25 cellular contexts compared by ENCODE assay signal in genomic region chr1:84773195-84773594, GRCh38.
"Had no signal": no experiment of that assay in that cellular context is flagged by ENCODE, and none has a peak within 500 bp of the region (broad histone marks: within the 10 kb centered on the region; RNA-seq: fewer than 3 reads in every experiment).

No MANE protein-coding gene starts in this region.

- H3K36me3 ChIP-seq: breast epithelium, esophagus muscularis mucosa, left ventricle myocardium inferior, neutrophil, suprapubic skin, tibial artery had no signal

- H3K4me2 ChIP-seq: smooth muscle cell had no signal

- ATAC-seq: activated naive CD8-positive, alpha-beta T cell treated with anti-CD3 and anti-CD28 coated beads, Interleukin-2, amount 50 U/mL, for 24 hours had no signal

- FAIRE-seq: colon, endometrium, frontal cortex, islet of Langerhans had no signal

- H3K4me3 Mint-ChIP-seq: activated CD4-positive, alpha-beta memory T cell treated with anti-CD3 and anti-CD28 coated beads, Interleukin-2, amount 10 ng/mL, durations not matched to agents 7 days and 5 days; activated CD4-positive, alpha-beta T cell treated with anti-CD3 and anti-CD28 coated beads, Interleukin-2, amount 10 ng/mL, durations not matched to agents 7 days and 5 days; activated naive CD8-positive, alpha-beta T cell treated with anti-CD3 and anti-CD28 coated beads, Interleukin-2, amount 50 U/mL, for 24 hours; activated T-cell treated with anti-CD3 and anti-CD28 coated beads, Interleukin-2, amount 50 U/mL, for 24 hours; nephron; T-helper 17 cell had no signal

- DNase-seq: activated CD4-positive, alpha-beta memory T cell treated with anti-CD3 and anti-CD28 coated beads, Interleukin-2, amount 10 ng/mL, durations not matched to agents 7 days and 5 days; activated CD4-positive, alpha-beta T cell treated with anti-CD3 and anti-CD28 coated beads, Interleukin-2, amount 10 ng/mL, durations not matched to agents 7 days and 5 days; activated CD4-positive, CD25-positive, alpha-beta regulatory T cell treated with anti-CD3 and anti-CD28 coated beads, Interleukin-2, amount 50 U/mL, for 72 hours; activated CD8-positive, alpha-beta memory T cell treated with anti-CD3 and anti-CD28 coated beads, Interleukin-2, amount 50 U/mL, for 48 hours; activated gamma-delta T cell; activated naive CD4-positive, alpha-beta T cell treated with anti-CD3 and anti-CD28 coated beads, Interleukin-2, amount 50 U/mL, for 16 hours; activated naive CD8-positive, alpha-beta T cell treated with anti-CD3 and anti-CD28 coated beads, Interleukin-2, amount 50 U/mL, for 24 hours; activated T-cell treated with anti-CD3 and anti-CD28 coated beads, Interleukin-2, amount 50 U/mL, for 24 hours; dermis blood vessel endothelial cell; effector CD8-positive, alpha-beta T cell; left ventricle myocardium inferior; T-helper 17 cell; T1000; tibial artery had no signal

- H3K9me3 ChIP-seq: breast epithelium, esophagus muscularis mucosa, left ventricle myocardium inferior, neutrophil, suprapubic skin, tibial artery had no signal

- H3K4me3 ChIP-seq: breast epithelium, esophagus muscularis mucosa, left ventricle myocardium inferior, lung, smooth muscle cell, suprapubic skin, tibial artery had no signal

- H3K27ac Mint-ChIP-seq: activated CD4-positive, alpha-beta memory T cell treated with anti-CD3 and anti-CD28 coated beads, Interleukin-2, amount 10 ng/mL, durations not matched to agents 7 days and 5 days; activated naive CD8-positive, alpha-beta T cell treated with anti-CD3 and anti-CD28 coated beads, Interleukin-2, amount 50 U/mL, for 24 hours; activated T-cell treated with anti-CD3 and anti-CD28 coated beads, Interleukin-2, amount 50 U/mL, for 24 hours; T-helper 17 cell had no signal

- H3K27me3 ChIP-seq: breast epithelium, esophagus muscularis mucosa, neutrophil, suprapubic skin, tibial artery had no signal

- H3K4me1 ChIP-seq: breast epithelium, left ventricle myocardium inferior, tibial artery had no signal

- H3K4me1 Mint-ChIP-seq: activated CD4-positive, alpha-beta memory T cell treated with anti-CD3 and anti-CD28 coated beads, Interleukin-2, amount 10 ng/mL, durations not matched to agents 7 days and 5 days; activated naive CD8-positive, alpha-beta T cell treated with anti-CD3 and anti-CD28 coated beads, Interleukin-2, amount 50 U/mL, for 24 hours had no signal

- H3K9me3 Mint-ChIP-seq: activated CD4-positive, alpha-beta memory T cell treated with anti-CD3 and anti-CD28 coated beads, Interleukin-2, amount 10 ng/mL, durations not matched to agents 7 days and 5 days; activated CD4-positive, alpha-beta T cell treated with anti-CD3 and anti-CD28 coated beads, Interleukin-2, amount 10 ng/mL, durations not matched to agents 7 days and 5 days; activated naive CD8-positive, alpha-beta T cell treated with anti-CD3 and anti-CD28 coated beads, Interleukin-2, amount 50 U/mL, for 24 hours; activated T-cell treated with anti-CD3 and anti-CD28 coated beads, Interleukin-2, amount 50 U/mL, for 24 hours; nephron had no signal

- H3K27ac ChIP-seq: breast epithelium, esophagus muscularis mucosa, left ventricle myocardium inferior, neutrophil, tibial artery had no signal
